8 cellular contexts compared by ENCODE assay signal in the genomic region with DNA sequence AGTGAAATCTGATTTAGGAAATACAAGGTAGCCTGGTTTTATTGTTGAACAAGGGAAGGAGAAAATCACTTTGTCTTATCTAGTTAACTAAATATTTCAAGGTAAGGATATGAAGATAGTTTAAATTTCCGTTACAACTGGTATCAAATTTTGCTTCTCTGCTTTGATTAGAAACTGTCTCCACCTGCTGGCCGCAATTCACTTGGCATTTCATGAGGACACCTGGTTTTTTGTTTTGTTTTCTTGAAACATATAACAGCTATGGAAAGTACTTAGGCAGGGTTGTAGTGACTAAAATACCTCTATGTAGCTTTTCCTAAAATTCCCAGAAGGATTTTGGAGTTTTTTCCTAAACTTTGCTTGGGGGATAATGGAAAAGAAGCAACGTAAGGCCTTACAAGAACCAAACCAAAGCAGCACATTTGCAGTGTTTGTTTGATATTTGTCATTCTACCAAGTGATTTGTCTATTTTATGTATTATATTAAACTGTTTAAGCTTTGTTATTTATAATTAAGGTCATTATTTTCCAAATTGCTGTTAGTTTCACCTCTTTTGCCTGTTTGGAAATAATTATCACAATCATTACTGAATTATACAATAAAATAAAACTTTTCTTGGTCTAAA.
DNase-seq lines count a peak whose midpoint lies in the region; TF ChIP-seq lines count a peak whose summit lies in the region.

No MANE protein-coding gene starts in this region.

- no peaks in the 10 kb centered on the region for H3K27me3 ChIP-seq in transverse colon

- peak; percentile 62 to 71 (median 63) for TF ChIP-seq CTCF in transverse colon (IDR thresholded peaks at IDR 0.05)

- no peak for TF ChIP-seq POLR2A in transverse colon (IDR thresholded peaks at IDR 0.05)

- no peak overlapping the region for H3K4me3 Mint-ChIP-seq in T-helper 2 cell treated with Interferon-gamma antibody and Interleukin-4, amounts not matched to agents 5 μg/mL and 100 μg/mL, for 36 hours

- 36 to 37% methylated on average over 3 of the region's 3 CpGs for WGBS in transverse colon (ENCODE audit: low coverage in 1 of 2), 2 donors

- H3K27me3 Mint-ChIP-seq in T-helper 2 cell treated with Interferon-gamma antibody and Interleukin-4, amounts not matched to agents 5 μg/mL and 100 μg/mL, for 36 hours (ENCODE audit: low read depth): no peaks in the 10 kb centered on the region

- no peaks in the 10 kb centered on the region for H3K36me3 ChIP-seq in transverse colon

- in situ Hi-C loops in transverse colon (cut with MboI; ENCODE audit: low pct_ligation_motif_present in 1 of 4, low pct_unique_long_range_greater_than_20kb in 1 of 4, low sequenced_read_pairs in 3 of 4): loop anchor here in 1 of 4 donors (5.0 kb wide), 1 partner anchor 81 kb away; no protein-coding TSS in a partner anchor

- H3K9me3 ChIP-seq in transverse colon: no peaks in the 10 kb centered on the region

- H3K9me3 Mint-ChIP-seq in T-helper 2 cell treated with Interferon-gamma antibody and Interleukin-4, amounts not matched to agents 5 μg/mL and 100 μg/mL, for 36 hours: peaks cover 11% of the 10 kb centered on the region

- DNase-seq in T-helper 2 cell: peak in 3 of 5 experiments; percentile 10 to 53 (median 22)
- DNase-seq in T-helper 2 cell treated with Interferon-gamma antibody and Interleukin-4, amounts not matched to agents 5 μg/mL and 100 μg/mL, for 36 hours (ENCODE audit: low spot score): no peak
- DNase-seq in NCI-H146 (lab: John Stamatoyannopoulos, UW): peak; percentile 38
- peak; percentile 67 for DNase-seq in activated CD4-positive, alpha-beta T cell treated with anti-CD3 and anti-CD28 coated beads for 48 hours
- DNase-seq in effector CD8-positive, alpha-beta T cell (lab: John Stamatoyannopoulos, UW): peak; percentile 31
- DNase-seq in middle frontal gyrus (ENCODE audit: extremely low spot score, low spot score): peak; percentile 12
- peak; percentile 46 for DNase-seq in transverse colon
- no peak for DNase-seq in ureter (ENCODE audit: low spot score)

- H3K4me3 ChIP-seq in transverse colon: no peak overlapping the region

- TF ChIP-seq EP300 in transverse colon (IDR thresholded peaks at IDR 0.05; ENCODE audit: low read depth): no peak

- intact Hi-C loops in transverse colon (cut with DNase I; ENCODE audit: low total_unique reads): no loop called here

- no peak overlapping the region for H3K27ac ChIP-seq in transverse colon

- H3K27ac Mint-ChIP-seq in T-helper 2 cell treated with Interferon-gamma antibody and Interleukin-4, amounts not matched to agents 5 μg/mL and 100 μg/mL, for 36 hours: no peak overlapping the region

- H3K4me1 Mint-ChIP-seq in T-helper 2 cell treated with Interferon-gamma antibody and Interleukin-4, amounts not matched to agents 5 μg/mL and 100 μg/mL, for 36 hours (ENCODE audit: low read depth): no peaks in the 10 kb centered on the region

- H3K36me3 Mint-ChIP-seq in T-helper 2 cell treated with Interferon-gamma antibody and Interleukin-4, amounts not matched to agents 5 μg/mL and 100 μg/mL, for 36 hours (ENCODE audit: low read depth): peaks cover 3% of the 10 kb centered on the region

- H3K4me1 ChIP-seq in transverse colon: no peaks in the 10 kb centered on the region

Comparison
In these comparisons a context has a peak if more than half of its experiments do, and no peak if none do; other contexts are left out.
1. DNase-seq: peak in T-helper 2 cell (3 of 5), NCI-H146 (single experiment), activated CD4-positive, alpha-beta T cell treated with anti-CD3 and anti-CD28 coated beads for 48 hours (single experiment), effector CD8-positive, alpha-beta T cell (single experiment), middle frontal gyrus (single experiment) and transverse colon (single experiment); none in T-helper 2 cell treated with Interferon-gamma antibody and Interleukin-4, amounts not matched to agents 5 μg/mL and 100 μg/mL, for 36 hours (single experiment) and ureter (single experiment).